In the genomic region with DNA sequence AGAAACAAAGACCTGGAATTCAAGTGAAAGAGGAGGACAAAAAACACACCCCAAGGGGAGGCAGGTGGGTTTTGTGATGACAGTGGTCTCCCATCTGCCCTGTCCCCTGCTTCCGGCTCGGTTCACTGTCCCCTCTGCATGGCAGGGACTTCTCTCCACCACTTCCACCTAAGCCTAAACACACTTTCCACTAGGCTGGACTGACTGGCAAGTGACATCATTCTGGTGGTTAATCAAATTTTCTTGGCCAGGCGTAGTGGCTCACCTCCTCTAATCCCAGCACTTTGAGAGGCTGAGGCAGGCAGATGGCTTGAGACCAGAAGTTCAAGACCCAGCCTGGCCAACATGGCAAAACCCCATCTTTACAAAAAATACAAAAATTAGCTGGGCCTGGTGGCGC, we compare ENCODE assay signal across 11 cellular contexts. TPM values are rescaled to one million over a fixed set of nuclear protein-coding genes. Genes with fewer than 3 reads are reported as not detected.
DNase-seq lines count a peak whose midpoint lies in the region; ATAC-seq and TF ChIP-seq lines count a peak whose summit lies in the region.
"Had no signal": no experiment of that assay in that cellular context is flagged by ENCODE, and none has a peak within 500 bp of the region (broad histone marks: within the 10 kb centered on the region; RNA-seq: fewer than 3 reads in every experiment).

No MANE protein-coding gene starts in this region.

- H3K4me1 Mint-ChIP-seq in GM23338, result peaks cover 63% of the 10 kb centered on the region
- peaks cover 45% of the 10 kb centered on the region for H3K4me1 Mint-ChIP-seq in T-helper 17 cell

- intact Hi-C loops in spleen (cut with DNase I; ENCODE audit: low total_unique reads), result no loop called here

- no peaks in the 10 kb centered on the region for H3K79me2 ChIP-seq in GM23338 (replicated peaks; ENCODE audit: insufficient read depth)

- DNase-seq in GM23338 (ENCODE audit: low spot score), result no peak
- DNase-seq in T-helper 17 cell, result no peak
- no peak for DNase-seq in left lobe of liver (ENCODE audit: low spot score)
- DNase-seq in spleen, result no peak
- DNase-seq in NCI-H446 (lab: John Stamatoyannopoulos, UW), result no peak
- DNase-seq in kidney tubule cell (ENCODE audit: low spot score), result no peak
- DNase-seq in D341Med (ENCODE audit: low spot score), result no peak
- DNase-seq: caudate nucleus, NCI-H345, SHP77 had no signal

- no peaks in the 10 kb centered on the region; the same call in 2 of the 3 replicates for H3K9me3 Mint-ChIP-seq in GM23338

- 79 to 92% (median 83%) methylated on average over 4 of the region's 4 CpGs for WGBS in spleen, 5 donors

- H3F3A ChIP-seq in GM23338 (replicated peaks; ENCODE audit: low read depth), result peaks cover 33% of the 10 kb centered on the region

- no peak for TF ChIP-seq POLR2A in spleen (IDR thresholded peaks at IDR 0.05)

- ATAC-seq in GM23338, result no peak
- ATAC-seq in T-helper 17 cell, result no peak
- ATAC-seq in left lobe of liver, result peak; percentile 6
- no peak for ATAC-seq in HG03520 (IDR thresholded peaks at IDR 0.05; ENCODE audit: unreplicated experiment)

- TF ChIP-seq CTCF in GM23338 (conservative IDR thresholded peaks at IDR 0.05; ENCODE audit: low read depth in 2 of 2) (no peak), spleen (IDR thresholded peaks at IDR 0.05 in 8 of 11, conservative IDR thresholded peaks at IDR 0.05 in 3 of 11) (no peak)

- peaks cover 40% of the 10 kb centered on the region for H3K36me3 Mint-ChIP-seq in GM23338 (ENCODE audit: low read depth)
- no peaks in the 10 kb centered on the region for H3K36me3 Mint-ChIP-seq in T-helper 17 cell (ENCODE audit: low read depth)

- H4K20me1 ChIP-seq in GM23338 (replicated peaks; ENCODE audit: insufficient read depth), result no peaks in the 10 kb centered on the region

- no peak overlapping the region for H2AFZ ChIP-seq in GM23338

- peaks cover 12% of the 10 kb centered on the region; the same call in 1 of the 2 replicates for H3K36me3 ChIP-seq in GM23338 (ENCODE audit: insufficient read depth)
- peaks cover 0 to 14% (median 1%) of the 10 kb centered on the region in 6 donors for H3K36me3 ChIP-seq in spleen

- H3K4me3 Mint-ChIP-seq in GM23338, result no peak overlapping the region
- no peak overlapping the region for H3K4me3 Mint-ChIP-seq in T-helper 17 cell

- no peaks in the 10 kb centered on the region for H3K9me2 ChIP-seq in GM23338 (ENCODE audit: insufficient read depth)

- H3K4me3 ChIP-seq in GM23338 (peak overlapping the region; percentile 22; the same call in 1 of the 2 replicates), spleen (no peak overlapping the region)

- H3K4me1 ChIP-seq in GM23338 (ENCODE audit: insufficient read depth) (peaks cover 33% of the 10 kb centered on the region), spleen (peaks cover 46 to 69% (median 68%) of the 10 kb centered on the region in 6 donors)

- H3K4me2 ChIP-seq in GM23338, result peak overlapping the region; percentile 68

- H3K27ac ChIP-seq in GM23338 (ENCODE audit: low read depth) (peak overlapping the region; percentile 88), spleen (peak overlapping the region in 7 of 8 donors; percentile 66 to 99 (median 85))

- H3K27ac Mint-ChIP-seq in GM23338 (peak overlapping the region; percentile 90), T-helper 17 cell (peak overlapping the region; percentile 79)

- H3K9me3 ChIP-seq in T-helper 17 cell (ENCODE audit: control insufficient read depth, low read length, poor library complexity, severe bottlenecking), result no peaks in the 10 kb centered on the region
- H3K9me3 ChIP-seq in spleen, result no peaks in the 10 kb centered on the region

- peaks cover 41% of the 10 kb centered on the region for H3K27me3 Mint-ChIP-seq in GM23338 (ENCODE audit: insufficient read depth, low read depth, poor library complexity)
- peaks cover 6% of the 10 kb centered on the region for H3K27me3 Mint-ChIP-seq in T-helper 17 cell

- H3K27me3 ChIP-seq in GM23338 (ENCODE audit: insufficient read depth) (no peaks in the 10 kb centered on the region), spleen (replicated peaks in 1 of 7) (peaks cover 0 to 82% (median 2%) of the 10 kb centered on the region in 7 donors)

TF ChIP-seq in GM23338, 12 proteins besides CTCF, POLR2A, EP300 and RAD21 (continues in another document):
- TF ChIP-seq POLR2AphosphoS5 (IDR thresholded peaks at IDR 0.05; ENCODE audit: low read depth) (no peak), ZNF331 (CRISPR knock-in tag; IDR thresholded peaks at IDR 0.05; ENCODE audit: low read depth) (no peak), EZH2 (IDR thresholded peaks at IDR 0.05; ENCODE audit: low read depth, unreplicated experiment) (no peak), ZNF114 (CRISPR knock-in tag; IDR thresholded peaks at IDR 0.05) (no peak), STAT1 (IDR thresholded peaks at IDR 0.05; ENCODE audit: unreplicated experiment) (no peak), EZH2phosphoT487 (IDR thresholded peaks at IDR 0.05; ENCODE audit: unreplicated experiment) (no peak), NANOG (IDR thresholded peaks at IDR 0.05; ENCODE audit: borderline replicate concordance) (no peak), CREB1 (CRISPR knock-in tag; IDR thresholded peaks at IDR 0.05; ENCODE audit: low read depth) (no peak), ZNF462 (CRISPR knock-in tag; IDR thresholded peaks at IDR 0.05) (no peak)

RNA-seq across cellular contexts. Expression of gene PLEKHG6, which starts 11.9 kb away (rescaled TPM):
- 21.3 and 174 TPM in 2 replicates for total RNA-seq in GM23338 (2014; rRNA removed; shearing (Covaris generic))
- polyA plus RNA-seq in GM23338 (2016; fragmentation: Nextera tagmentation; extraction: Ambion mirVana) (15.7 and 18.0 TPM in 2 replicates), spleen (under 1 TPM; 0.10 to 0.12 (median 0.11) TPM)
- total RNA-seq in T-helper 17 cell (not detected), left lobe of liver (5.0 TPM), spleen (1 to 10 TPM in 1 of 7 donors, under 1 TPM in 2, not detected in 4; 0.19 to 1.2 (median 0.74) TPM)

RNA-seq across cellular contexts. Expression of gene TNFRSF1A, which starts 19.5 kb away (rescaled TPM):
- 36.7 and 43.4 TPM in 2 replicates for total RNA-seq in GM23338 (2014; rRNA removed; shearing (Covaris generic))
- polyA plus RNA-seq in GM23338 (2016; fragmentation: Nextera tagmentation; extraction: Ambion mirVana) (24.3 and 28.5 TPM in 2 replicates), spleen (10 to 100 TPM; 22.5 to 40.6 (median 22.8) TPM)
- total RNA-seq in T-helper 17 cell (10 to 100 TPM; 22.4 to 23.0 TPM), left lobe of liver (76.0 TPM), spleen (100 to 1,000 TPM; 153 to 578 (median 224) TPM)

RNA-seq across cellular contexts. Expression of gene SCNN1A, which starts 53.0 kb away (rescaled TPM):
- 125 and 134 TPM in 2 replicates for total RNA-seq in GM23338 (2014; rRNA removed; shearing (Covaris generic))
- polyA plus RNA-seq in GM23338 (2016; fragmentation: Nextera tagmentation; extraction: Ambion mirVana) (34.0 and 37.1 TPM in 2 replicates), spleen (under 1 TPM; 0.17 to 0.22 (median 0.18) TPM)
- total RNA-seq in T-helper 17 cell (1 to 10 TPM; 2.1 to 2.8 TPM), left lobe of liver (6.8 TPM), spleen (1 to 10 TPM in 6 of 7 donors, under 1 TPM in 1; 0.84 to 8.6 (median 2.0) TPM)

Comparison
In these comparisons a context has a peak if more than half of its experiments do, and no peak if none do; other contexts are left out.
1. RNA of gene SCNN1A, which starts 53.0 kb away (total RNA-seq): 125 to 134 TPM in GM23338; 6.8 TPM in left lobe of liver (single experiment), 2.1 to 2.8 TPM in T-helper 17 cell and 0.84 to 8.6 TPM in spleen; every median in the first group is over 10 times any median in the second.